In the genomic region with DNA sequence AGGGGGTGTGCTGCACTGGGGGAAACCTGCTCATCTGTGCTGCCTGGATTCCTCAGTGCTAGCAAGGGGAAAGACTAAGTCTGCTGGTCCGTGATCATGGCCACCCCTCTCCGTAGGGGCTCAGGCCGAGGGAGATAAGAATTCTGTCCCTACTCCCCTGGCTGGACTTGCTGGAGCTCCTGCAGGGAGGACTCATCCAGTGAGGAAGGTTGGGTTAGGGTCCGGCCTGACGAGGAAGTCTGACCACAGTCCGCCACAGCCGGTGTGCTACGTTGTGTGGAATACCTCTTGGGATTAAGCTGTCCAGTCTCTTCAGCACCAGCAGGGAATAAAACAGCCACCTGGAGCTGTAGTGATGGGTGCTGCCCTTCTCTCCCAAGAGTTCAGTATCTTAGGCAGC, we compare ENCODE assay signal across 18 cellular contexts.
"Had no signal": no experiment of that assay in that cellular context is flagged by ENCODE, and none has a peak within 500 bp of the region (broad histone marks: within the 10 kb centered on the region; RNA-seq: fewer than 3 reads in every experiment).

No MANE protein-coding gene starts in this region.

- DNase-seq: cortex of kidney; dorsolateral prefrontal cortex; effector CD8-positive, alpha-beta T cell; foreskin melanocyte; head of caudate nucleus; left colon; occipital lobe; small intestine; stimulated activated CD4-positive, alpha-beta T cell treated with anti-CD3 and anti-CD28 coated beads, Interleukin-12 subunit alpha, Interleukin-12 subunit beta, amount 100 ng/mL, for 4 hours; stimulated activated naive CD4-positive, alpha-beta T cell; stomach; substantia nigra; transverse colon had no signal

- H3K36me3 Mint-ChIP-seq: mesothelial cell of epicardium, neural progenitor cell had no signal

- H3K36me3 ChIP-seq: neural progenitor cell, stomach, thoracic aorta, transverse colon had no signal

- H3K27me3 Mint-ChIP-seq: natural killer cell treated with Interleukin-12 subunit alpha and Interleukin-12 subunit beta and Interleukin-15 and Interleukin-18, amount 100 ng/mL, for 72 hours had no signal

- H3K4me3 Mint-ChIP-seq: mesothelial cell of epicardium; natural killer cell treated with Interleukin-12 subunit alpha and Interleukin-12 subunit beta and Interleukin-15 and Interleukin-18, amount 100 ng/mL, for 72 hours; neural progenitor cell had no signal

- H3K9me3 ChIP-seq: thoracic aorta had no signal

- ATAC-seq: left colon; natural killer cell treated with Interleukin-12 subunit alpha and Interleukin-12 subunit beta and Interleukin-15 and Interleukin-18, amount 100 ng/mL, for 72 hours had no signal

- H3K27ac Mint-ChIP-seq: mesothelial cell of epicardium; natural killer cell treated with Interleukin-12 subunit alpha and Interleukin-12 subunit beta and Interleukin-15 and Interleukin-18, amount 100 ng/mL, for 72 hours; neural progenitor cell had no signal

- H3K27ac ChIP-seq: dorsolateral prefrontal cortex, hepatocyte, neural progenitor cell, stomach, thoracic aorta, transverse colon had no signal

- H3K4me3 ChIP-seq: dorsolateral prefrontal cortex, hepatocyte, neural progenitor cell, stomach, thoracic aorta, transverse colon had no signal

- H3K4me1 Mint-ChIP-seq: mesothelial cell of epicardium had no signal

- H3K9ac ChIP-seq: neural progenitor cell had no signal

- H3K27me3 ChIP-seq: dorsolateral prefrontal cortex, hepatocyte, neural progenitor cell, stomach, transverse colon had no signal

- H3K4me2 ChIP-seq: hepatocyte, neural progenitor cell had no signal

- H2AFZ ChIP-seq: hepatocyte, neural progenitor cell had no signal

- H3K4me1 ChIP-seq: neural progenitor cell, stomach, transverse colon had no signal
